ENCODE assay signal across 8 cellular contexts in genomic region chr19:44303976-44304568, GRCh38. TPM values are rescaled to one million over a fixed set of nuclear protein-coding genes. Genes with fewer than 3 reads are reported as not detected.
DNase-seq lines count a peak whose midpoint lies in the region; ATAC-seq and TF ChIP-seq lines count a peak whose summit lies in the region.

No MANE protein-coding gene starts in this region.

- H3K27ac Mint-ChIP-seq in activated B cell treated with CpG ODN at 0.5 μM for 24 hours, result peak overlapping the region; percentile 76
- H3K27ac Mint-ChIP-seq in neural crest cell (ENCODE audit: unreplicated experiment), result peak overlapping the region; percentile 54

- TF ChIP-seq CTCF in activated B cell treated with CpG ODN at 0.5 μM for 24 hours (IDR thresholded peaks at IDR 0.05), result no peak
- TF ChIP-seq CTCF in fibroblast of the aortic adventitia (IDR thresholded peaks at IDR 0.05; ENCODE audit: insufficient read depth, low read length), result peak; percentile 10
- TF ChIP-seq CTCF in neural crest cell (conservative IDR thresholded peaks at IDR 0.05), result no peak

- ATAC-seq in HG03159 (IDR thresholded peaks at IDR 0.05; ENCODE audit: unreplicated experiment) (peak; percentile 36), activated B cell treated with CpG ODN at 0.5 μM for 24 hours (ENCODE audit: low read depth) (no peak)

- H3K9me3 Mint-ChIP-seq in activated B cell treated with CpG ODN at 0.5 μM for 24 hours, result peaks cover 11% of the 10 kb centered on the region
- peaks cover 9% of the 10 kb centered on the region for H3K9me3 Mint-ChIP-seq in neural crest cell

- DNase-seq in D341Med (ENCODE audit: low spot score), result peak; percentile 35
- no peak for DNase-seq in activated B cell treated with CpG ODN at 0.5 μM for 24 hours
- no peak for DNase-seq in fibroblast of the aortic adventitia (ENCODE audit: low read depth)
- no peak for DNase-seq in neural crest cell (ENCODE audit: low read depth, low spot score)
- no peak for DNase-seq in GM19240 (ENCODE audit: insufficient read length, low spot score)
- no peak for DNase-seq in NCI-H1694 (lab: John Stamatoyannopoulos, UW)
- DNase-seq in NCI-H774 (lab: John Stamatoyannopoulos, UW), result no peak

- H3K27me3 Mint-ChIP-seq in activated B cell treated with CpG ODN at 0.5 μM for 24 hours (peaks cover 7% of the 10 kb centered on the region), neural crest cell (ENCODE audit: low read depth) (no peaks in the 10 kb centered on the region)

- H3K4me3 Mint-ChIP-seq in activated B cell treated with CpG ODN at 0.5 μM for 24 hours (peak overlapping the region; percentile 96), neural crest cell (peak overlapping the region; percentile 96)

- H3K4me1 Mint-ChIP-seq in activated B cell treated with CpG ODN at 0.5 μM for 24 hours (peaks cover 20% of the 10 kb centered on the region), neural crest cell (peaks cover 16% of the 10 kb centered on the region)

- H3K4me3 ChIP-seq in fibroblast of the aortic adventitia (ENCODE audit: low read depth, low read length), result peak overlapping the region; percentile 95

- intact Hi-C loops in activated B cell treated with CpG ODN at 0.5 μM for 24 hours (cut with micrococcal nuclease), result loop anchor here (1.0 to 2.0 kb wide), 3 partner anchors 44 to 145 kb away; partner anchors contain the start of genes ZNF226 and ZNF229

- peaks cover 41% of the 10 kb centered on the region for H3K36me3 Mint-ChIP-seq in activated B cell treated with CpG ODN at 0.5 μM for 24 hours (ENCODE audit: low read depth)
- H3K36me3 Mint-ChIP-seq in neural crest cell (ENCODE audit: low read depth), result peaks cover 10% of the 10 kb centered on the region

- POLR2A ChIA-PET in activated B cell treated with CpG ODN at 0.5 μM for 24 hours (lab: Charles Lee), result interaction anchor here (1.0 to 2.0 kb wide), 4 partner anchors 91 to 369 kb away, joined by 3 to 23 read pairs (median 6); partner anchors contain the start of genes ZNF180, ZNF226, ZNF227 and ZNF45

- CTCF ChIA-PET in activated B cell treated with CpG ODN at 0.5 μM for 24 hours (lab: Charles Lee), result no interaction called here

RNA-seq across cellular contexts. Expression of gene ZNF235, which starts 0.8 kb away (rescaled TPM):
- total RNA-seq in activated B cell treated with CpG ODN at 0.5 μM for 24 hours (11.6 and 14.5 TPM in 2 replicates), fibroblast of the aortic adventitia (ENCODE audit: low replicate concordance) (1.4 and 4.9 TPM in 2 replicates), neural crest cell (9.5 and 11.5 TPM in 2 replicates)

RNA-seq across cellular contexts. Expression of gene ZNF233, which starts 44.4 kb away (rescaled TPM):
- total RNA-seq in activated B cell treated with CpG ODN at 0.5 μM for 24 hours (0.18 and 0.81 TPM in 2 replicates), fibroblast of the aortic adventitia (ENCODE audit: low replicate concordance) (0.16 and 0.99 TPM in 2 replicates), neural crest cell (1.7 and 2.5 TPM in 2 replicates)

RNA-seq across cellular contexts. Expression of gene ZNF112, which starts 52.4 kb away (rescaled TPM):
- total RNA-seq in activated B cell treated with CpG ODN at 0.5 μM for 24 hours, result 2.5 and 2.8 TPM in 2 replicates
- 5.8 and 8.7 TPM in 2 replicates for total RNA-seq in fibroblast of the aortic adventitia (ENCODE audit: low replicate concordance)
- total RNA-seq in neural crest cell, result 9.9 and 14.8 TPM in 2 replicates
